In genomic region chr2:64277101-64277849, GRCh38 we compare ENCODE assay signal across 10 cellular contexts.
DNase-seq lines count a peak whose midpoint lies in the region; ATAC-seq, FAIRE-seq and TF ChIP-seq lines count a peak whose summit lies in the region.
"Had no signal": no experiment of that assay in that cellular context is flagged by ENCODE, and none has a peak within 500 bp of the region (broad histone marks: within the 10 kb centered on the region; RNA-seq: fewer than 3 reads in every experiment).

No MANE protein-coding gene starts in this region.

- H3K27me3 ChIP-seq in foreskin keratinocyte (no peaks in the 10 kb centered on the region), sigmoid colon (no peaks in the 10 kb centered on the region)
- no peaks in the 10 kb centered on the region for H3K27me3 ChIP-seq in effector memory CD4-positive, alpha-beta T cell (replicated peaks; ENCODE audit: control insufficient read depth, insufficient read depth, low read length, poor library complexity, severe bottlenecking)

- TF ChIP-seq POLR2A in sigmoid colon (IDR thresholded peaks at IDR 0.05): no peak

- H3K27ac ChIP-seq in foreskin keratinocyte (peak overlapping the region; percentile 70), sigmoid colon (peak overlapping the region in 3 of 4 donors; percentile 19 to 40 (median 37))
- no peak overlapping the region for H3K27ac ChIP-seq in effector memory CD4-positive, alpha-beta T cell (ENCODE audit: insufficient read depth, low read length, poor library complexity, severe bottlenecking)
- H3K27ac ChIP-seq: 22Rv1 had no signal

- H3K9me3 ChIP-seq in sigmoid colon: no peaks in the 10 kb centered on the region
- no peaks in the 10 kb centered on the region for H3K9me3 ChIP-seq in effector memory CD4-positive, alpha-beta T cell (ENCODE audit: control insufficient read depth, low read length)

- no peak for FAIRE-seq in RCC 7860 (lab: Jason Lieb, UNC)

- no peak for TF ChIP-seq EP300 in sigmoid colon (IDR thresholded peaks at IDR 0.05)

- DNase-seq in DMS53 (lab: John Stamatoyannopoulos, UW) (peak; percentile 49), DMS53 treated with DMSO at 0.1 percent for 48 hours (lab: John Stamatoyannopoulos, UW; ENCODE audit: unreplicated experiment) (no peak), RCC 7860 (ENCODE audit: low spot score) (peak; percentile 14), foreskin keratinocyte (peak; percentile 61 to 74), sigmoid colon (no peak), cerebellar cortex (ENCODE audit: low spot score) (no peak), foreskin fibroblast (no peak)
- no peak for DNase-seq in effector memory CD4-positive, alpha-beta T cell
- DNase-seq: activated CD4-positive, CD25-positive, alpha-beta regulatory T cell had no signal

- 73 to 77% methylated on average over 9 of the region's 9 CpGs for WGBS in sigmoid colon, 2 donors

- H3K4me3 ChIP-seq in sigmoid colon (no peak overlapping the region), foreskin fibroblast (ENCODE audit: low read depth in 1 of 2, low read length in 2 of 2) (no peak overlapping the region)
- no peak overlapping the region for H3K4me3 ChIP-seq in effector memory CD4-positive, alpha-beta T cell (ENCODE audit: insufficient read depth, low read depth, low read length, poor library complexity, severe bottlenecking)

- intact Hi-C loops in sigmoid colon (cut with DNase I): no loop called here

- H3K4me1 ChIP-seq in foreskin keratinocyte: peaks cover 49% of the 10 kb centered on the region
- peaks cover 0 to 36% (median 27%) of the 10 kb centered on the region in 4 donors for H3K4me1 ChIP-seq in sigmoid colon
- peaks cover 2% of the 10 kb centered on the region for H3K4me1 ChIP-seq in effector memory CD4-positive, alpha-beta T cell (ENCODE audit: control insufficient read depth, insufficient read depth, low read length, poor library complexity, severe bottlenecking)

- H3K36me3 ChIP-seq in sigmoid colon: no peaks in the 10 kb centered on the region
- no peaks in the 10 kb centered on the region for H3K36me3 ChIP-seq in effector memory CD4-positive, alpha-beta T cell (ENCODE audit: control insufficient read depth, insufficient read depth, low read length)

- TF ChIP-seq CTCF in foreskin keratinocyte (conservative IDR thresholded peaks at IDR 0.05) (no peak), sigmoid colon (IDR thresholded peaks at IDR 0.05) (no peak), foreskin fibroblast (IDR thresholded peaks at IDR 0.05; ENCODE audit: low read depth, low read length) (no peak)

- ATAC-seq in foreskin keratinocyte: peak; percentile 35

Comparison
In these comparisons a context has a peak if more than half of its experiments do, and no peak if none do; other contexts are left out.
1. DNase-seq: peak in DMS53 (single experiment), RCC 7860 (single experiment) and foreskin keratinocyte (2 of 2); none in DMS53 treated with DMSO at 0.1 percent for 48 hours (single experiment), sigmoid colon (single experiment), cerebellar cortex (single experiment), effector memory CD4-positive, alpha-beta T cell (0 of 3) and foreskin fibroblast (0 of 2).